16 cellular contexts compared by ENCODE assay signal in the genomic region with DNA sequence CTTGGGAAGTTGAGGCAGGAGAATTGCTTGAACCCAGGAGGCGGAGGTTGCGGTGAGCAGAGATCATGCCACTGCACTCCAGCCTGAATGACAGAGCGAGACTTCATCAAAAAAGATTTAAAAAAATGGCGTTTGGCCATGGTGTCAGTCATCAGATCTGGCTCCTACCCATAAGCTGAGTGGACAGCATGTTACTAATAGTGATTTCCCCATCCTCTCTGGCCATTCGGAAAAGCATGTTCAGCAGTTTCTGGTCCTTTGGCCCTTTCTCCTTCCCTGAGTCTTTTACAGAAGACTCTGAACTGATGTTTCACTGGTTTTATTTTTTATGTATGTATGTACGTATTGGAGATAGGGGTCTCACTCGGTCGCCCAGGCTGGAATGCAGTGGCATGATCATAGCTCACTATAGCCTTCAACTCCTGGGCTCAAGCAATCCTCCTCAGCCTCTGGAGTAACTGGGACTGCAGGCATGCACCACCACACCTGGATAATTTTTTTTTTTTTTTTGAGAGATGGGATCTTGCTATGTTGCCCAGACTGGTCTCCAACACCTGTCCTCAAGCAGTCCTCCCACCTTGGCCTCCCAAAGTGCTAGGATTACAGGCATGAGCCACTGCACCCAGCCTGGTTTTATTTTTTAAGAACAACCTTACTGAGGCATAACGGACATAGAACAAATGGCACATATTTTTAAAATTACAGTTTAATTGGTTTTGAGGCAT.
"Had no signal": no experiment of that assay in that cellular context is flagged by ENCODE, and none has a peak within 500 bp of the region (broad histone marks: within the 10 kb centered on the region; RNA-seq: fewer than 3 reads in every experiment).

No MANE protein-coding gene starts in this region.

- H3K4me1 ChIP-seq: right lobe of liver, spleen, testis had no signal

- H3K36me3 ChIP-seq: pancreas, right lobe of liver, spleen had no signal

- H3K4me3 ChIP-seq: pancreas, right lobe of liver, spleen, testis had no signal

- DNase-seq: cerebellar nuclear complex; dermis blood vessel endothelial cell; erythroblast; immature natural killer cell; mesendoderm; naive B cell; occipital lobe; pancreas; right lobe of liver; spleen; stimulated activated CD4-positive, alpha-beta T cell treated with anti-CD3 and anti-CD28 coated beads, Interleukin-15, amount 100 ng/mL, for 24 hours; stimulated activated CD4-positive, alpha-beta T cell treated with anti-CD3 and anti-CD28 coated beads, Interleukin-1b, Interleukin-23, amount 100 ng/mL, for 48 hours; stimulated activated CD4-positive, alpha-beta T cell treated with anti-CD3 and anti-CD28 coated beads, Interleukin-4, amount 100 ng/mL, for 24 hours; testis; trophoblast cell had no signal

- H3K27ac ChIP-seq: right lobe of liver, spleen, testis had no signal

- H3K9me3 ChIP-seq: pancreas, right lobe of liver, spleen, testis had no signal

- ATAC-seq: pancreas; stimulated activated memory B cell treated with anti-CD40 and anti-IgM and Interleukin-4, amounts not matched to agents 10 μg/mL and 1 μg/mL and 100 μg/mL, for 72 hours had no signal

- H3K27me3 ChIP-seq: pancreas, right lobe of liver, spleen, testis had no signal
